Comparison of ENCODE assay signal across 18 cellular contexts in genomic region chr3:169558371-169558770, GRCh38.
DNase-seq lines count a peak whose midpoint lies in the region; ATAC-seq and TF ChIP-seq lines count a peak whose summit lies in the region.
"Had no signal": no experiment of that assay in that cellular context is flagged by ENCODE, and none has a peak within 500 bp of the region (broad histone marks: within the 10 kb centered on the region; RNA-seq: fewer than 3 reads in every experiment).

No MANE protein-coding gene starts in this region.

- H3K27ac Mint-ChIP-seq in nephron progenitor cell (peak overlapping the region; percentile 26), progenitor cell of endocrine pancreas (no peak overlapping the region)
- no peak overlapping the region for H3K27ac Mint-ChIP-seq in activated naive CD4-positive, alpha-beta T cell treated with anti-CD3 and anti-CD28 coated beads for 36 hours
- H3K27ac Mint-ChIP-seq in CD8-positive, alpha-beta memory T cell: peak overlapping the region in 1 of 8 donors; percentile 7
- H3K27ac Mint-ChIP-seq: CD4-positive, alpha-beta T cell had no signal

- no peak for TF ChIP-seq RAD21 in SK-N-SH (IDR thresholded peaks at IDR 0.05; ENCODE audit: low read length)

- POLR2A ChIA-PET in SK-N-SH (lab: Yijun Ruan, JAX): no interaction called here
- POLR2A ChIA-PET in CD8-positive, alpha-beta memory T cell (lab: Charles Lee): no interaction called here

- no peak overlapping the region for H3K9ac ChIP-seq in SK-N-SH

- no peaks in the 10 kb centered on the region; a peak in 1 of 4 replicates for H3K4me1 ChIP-seq in SK-N-SH (ENCODE audit: control insufficient read depth in 1 of 2, insufficient read depth in 2 of 2, low read depth in 1 of 2, low read length in 1 of 2)
- H3K4me1 ChIP-seq in CD8-positive, alpha-beta memory T cell (ENCODE audit: insufficient read depth, low read length): no peaks in the 10 kb centered on the region
- H3K4me1 ChIP-seq: A549 had no signal

- H3F3A ChIP-seq in SK-N-SH (replicated peaks; ENCODE audit: insufficient read depth): no peaks in the 10 kb centered on the region

- H3K27ac ChIP-seq in SK-N-SH (ENCODE audit: low read depth in 2 of 2, low read length in 1 of 2): no peak overlapping the region
- no peak overlapping the region for H3K27ac ChIP-seq in CD8-positive, alpha-beta memory T cell (ENCODE audit: low read depth, low read length)
- H3K27ac ChIP-seq: A549 had no signal

- DNase-seq in SK-N-SH (no peak), NCI-H774 (lab: John Stamatoyannopoulos, UW) (peak; percentile 63), nephron progenitor cell (no peak), progenitor cell of endocrine pancreas (ENCODE audit: low spot score, unreplicated experiment) (no peak)
- no peak for DNase-seq in activated naive CD4-positive, alpha-beta T cell treated with anti-CD3 and anti-CD28 coated beads for 36 hours
- DNase-seq in CD8-positive, alpha-beta memory T cell: no peak
- DNase-seq: Calu3; CD4-positive, alpha-beta T cell; IMR-90; NCI-H1694; NCI-H345; NCI-H526; OCI-M1; RPMI8226; SHP77 treated with DMSO at 0.1 percent for 48 hours; T-helper 1 cell had no signal

- ATAC-seq in SK-N-SH treated with all-trans-retinoic acid at 6 μM for 48 hours: no peak
- ATAC-seq: A549 had no signal

- TF ChIP-seq EP300 in SK-N-SH (IDR thresholded peaks at IDR 0.05; ENCODE audit: borderline replicate concordance in 1 of 2, low read depth in 1 of 2, low read length in 1 of 2): no peak

- H3K9me3 Mint-ChIP-seq in nephron progenitor cell: no peaks in the 10 kb centered on the region
- H3K9me3 Mint-ChIP-seq in progenitor cell of endocrine pancreas (ENCODE audit: low read depth): no peaks in the 10 kb centered on the region
- no peaks in the 10 kb centered on the region for H3K9me3 Mint-ChIP-seq in activated naive CD4-positive, alpha-beta T cell treated with anti-CD3 and anti-CD28 coated beads for 36 hours
- H3K9me3 Mint-ChIP-seq in CD8-positive, alpha-beta memory T cell: no peaks in the 10 kb centered on the region
- H3K9me3 Mint-ChIP-seq: CD4-positive, alpha-beta T cell had no signal

- H3K4me2 ChIP-seq in SK-N-SH: no peak overlapping the region
- H3K4me2 ChIP-seq: A549 had no signal

- no peaks in the 10 kb centered on the region for H4K20me1 ChIP-seq in SK-N-SH (ENCODE audit: insufficient read depth)

- CTCF ChIA-PET in SK-N-SH (lab: Yijun Ruan, JAX): interaction anchor here (0.5 kb wide), 1 partner anchor 349 kb away, joined by 3 read pairs; no protein-coding TSS in a partner anchor
- CTCF ChIA-PET in activated naive CD4-positive, alpha-beta T cell treated with anti-CD3 and anti-CD28 coated beads for 36 hours (lab: Charles Lee): no interaction called here
- CTCF ChIA-PET in CD8-positive, alpha-beta memory T cell (lab: Charles Lee): no interaction called here

- no peak overlapping the region for H3K4me3 Mint-ChIP-seq in nephron progenitor cell
- H3K4me3 Mint-ChIP-seq in progenitor cell of endocrine pancreas (ENCODE audit: low read depth): no peak overlapping the region
- no peak overlapping the region for H3K4me3 Mint-ChIP-seq in activated naive CD4-positive, alpha-beta T cell treated with anti-CD3 and anti-CD28 coated beads for 36 hours
- no peak overlapping the region for H3K4me3 Mint-ChIP-seq in CD8-positive, alpha-beta memory T cell
- H3K4me3 Mint-ChIP-seq: CD4-positive, alpha-beta T cell had no signal

- TF ChIP-seq CTCF in SK-N-SH (IDR thresholded peaks at IDR 0.05): no peak
- TF ChIP-seq CTCF in nephron progenitor cell (IDR thresholded peaks at IDR 0.05): no peak
- no peak for TF ChIP-seq CTCF in progenitor cell of endocrine pancreas (IDR thresholded peaks at IDR 0.05; ENCODE audit: unreplicated experiment)

- H3K36me3 Mint-ChIP-seq in nephron progenitor cell (ENCODE audit: low read depth) (no peaks in the 10 kb centered on the region), progenitor cell of endocrine pancreas (ENCODE audit: insufficient read depth) (peaks cover 9% of the 10 kb centered on the region)
- no peaks in the 10 kb centered on the region for H3K36me3 Mint-ChIP-seq in activated naive CD4-positive, alpha-beta T cell treated with anti-CD3 and anti-CD28 coated beads for 36 hours (ENCODE audit: low read depth)
- H3K36me3 Mint-ChIP-seq in CD8-positive, alpha-beta memory T cell: no peaks in the 10 kb centered on the region

- no peaks in the 10 kb centered on the region for H3K9me3 ChIP-seq in SK-N-SH
- no peaks in the 10 kb centered on the region for H3K9me3 ChIP-seq in CD8-positive, alpha-beta memory T cell (ENCODE audit: low read length)
- H3K9me3 ChIP-seq: A549 had no signal

- no peak overlapping the region for H2AFZ ChIP-seq in SK-N-SH (ENCODE audit: low read depth)

- no peak overlapping the region for H3K4me3 ChIP-seq in SK-N-SH (ENCODE audit: low read depth in 2 of 2, low read length in 1 of 2)
- H3K4me3 ChIP-seq in CD8-positive, alpha-beta memory T cell (ENCODE audit: low read length): no peak overlapping the region
- H3K4me3 ChIP-seq: A549 had no signal

- intact Hi-C loops in activated naive CD4-positive, alpha-beta T cell treated with anti-CD3 and anti-CD28 coated beads for 36 hours (cut with micrococcal nuclease): no loop called here

- H3K9me2 ChIP-seq in SK-N-SH: no peaks in the 10 kb centered on the region

- 57% methylated on average over 3 of the region's 3 CpGs for WGBS in SK-N-SH (ENCODE audit: low lambda C conversion rate)

- no peaks in the 10 kb centered on the region for H3K79me2 ChIP-seq in SK-N-SH (ENCODE audit: insufficient read depth)

- peaks cover 5% of the 10 kb centered on the region for H3K27me3 Mint-ChIP-seq in nephron progenitor cell (ENCODE audit: low read depth, poor library complexity)
- no peaks in the 10 kb centered on the region for H3K27me3 Mint-ChIP-seq in progenitor cell of endocrine pancreas
- no peaks in the 10 kb centered on the region for H3K27me3 Mint-ChIP-seq in activated naive CD4-positive, alpha-beta T cell treated with anti-CD3 and anti-CD28 coated beads for 36 hours (ENCODE audit: low read depth)
- peaks cover 0 to 6% of the 10 kb centered on the region in 2 donors for H3K27me3 Mint-ChIP-seq in CD8-positive, alpha-beta memory T cell
- H3K27me3 Mint-ChIP-seq: CD4-positive, alpha-beta T cell had no signal

- no peaks in the 10 kb centered on the region for H3K36me3 ChIP-seq in SK-N-SH (replicated peaks in 1 of 2; ENCODE audit: control insufficient read depth in 1 of 2, insufficient read depth in 2 of 2, low read length in 1 of 2)
- H3K36me3 ChIP-seq in CD8-positive, alpha-beta memory T cell (ENCODE audit: insufficient read depth, low read length): no peaks in the 10 kb centered on the region

- no peaks in the 10 kb centered on the region for H3K27me3 ChIP-seq in SK-N-SH (ENCODE audit: insufficient read depth)
- no peaks in the 10 kb centered on the region for H3K27me3 ChIP-seq in CD8-positive, alpha-beta memory T cell (ENCODE audit: insufficient read depth, low read length, poor library complexity, severe bottlenecking)

- peaks cover 28% of the 10 kb centered on the region for H3K4me1 Mint-ChIP-seq in nephron progenitor cell
- peaks cover 17% of the 10 kb centered on the region for H3K4me1 Mint-ChIP-seq in progenitor cell of endocrine pancreas (ENCODE audit: low read depth)
- H3K4me1 Mint-ChIP-seq in activated naive CD4-positive, alpha-beta T cell treated with anti-CD3 and anti-CD28 coated beads for 36 hours (ENCODE audit: low read depth): no peaks in the 10 kb centered on the region
- no peaks in the 10 kb centered on the region for H3K4me1 Mint-ChIP-seq in CD8-positive, alpha-beta memory T cell

TF ChIP-seq in SK-N-SH treated with all-trans-retinoic acid at 6 μM for 48 hours, 23 proteins besides CTCF, POLR2A, EP300 and RAD21:
- TF ChIP-seq TCF4 (CRISPR knock-in tag; IDR thresholded peaks at IDR 0.05; ENCODE audit: borderline replicate concordance) (peak; percentile 15; the same call in 1 of the 2 replicates), ZNF565 (CRISPR knock-in tag; conservative IDR thresholded peaks at IDR 0.05; ENCODE audit: low read depth) (no peak), ZFP30 (CRISPR knock-in tag; IDR thresholded peaks at IDR 0.05) (no peak)
TF ChIP-seq in SK-N-SH treated with all-trans-retinoic acid at 6 μM for 48 hours: peak in this region for 1.

TF ChIP-seq in SK-N-SH, 30 proteins besides CTCF, POLR2A, EP300 and RAD21:
- TF ChIP-seq MXI1 (IDR thresholded peaks at IDR 0.05; ENCODE audit: low read depth, low read length) (no peak), RCOR1 (IDR thresholded peaks at IDR 0.05; ENCODE audit: low read length) (no peak), EZH2phosphoT487 (IDR thresholded peaks at IDR 0.05; ENCODE audit: borderline replicate concordance, low read depth) (no peak), NRF1 (IDR thresholded peaks at IDR 0.05; ENCODE audit: low read depth, low read length) (no peak), JUND (IDR thresholded peaks at IDR 0.05) (no peak), GATA2 (CRISPR knock-in tag; IDR thresholded peaks at IDR 0.05) (no peak), YY1 (IDR thresholded peaks at IDR 0.05; ENCODE audit: low read depth) (no peak), RFX5 (IDR thresholded peaks at IDR 0.05; ENCODE audit: low read length) (no peak), TEAD4 (IDR thresholded peaks at IDR 0.05; ENCODE audit: borderline replicate concordance, insufficient read depth) (no peak), RXRA (IDR thresholded peaks at IDR 0.05; ENCODE audit: borderline replicate concordance, low read depth) (no peak), SMC3 (IDR thresholded peaks at IDR 0.05; ENCODE audit: low read depth, low read length) (no peak)
- TF ChIP-seq, protein P1, sequence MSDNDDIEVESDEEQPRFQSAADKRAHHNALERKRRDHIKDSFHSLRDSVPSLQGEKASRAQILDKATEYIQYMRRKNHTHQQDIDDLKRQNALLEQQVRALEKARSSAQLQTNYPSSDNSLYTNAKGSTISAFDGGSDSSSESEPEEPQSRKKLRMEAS (IDR thresholded peaks at IDR 0.05; ENCODE audit: low read depth): no peak
TF ChIP-seq in SK-N-SH: peak in this region for 0.
